ENCODE assay signal across 8 cellular contexts in genomic region chr22:24423519-24424000, GRCh38. TPM values are rescaled to one million over a fixed set of nuclear protein-coding genes. Genes with fewer than 3 reads are reported as not detected.
DNase-seq lines count a peak whose midpoint lies in the region; ATAC-seq and TF ChIP-seq lines count a peak whose summit lies in the region.

No MANE protein-coding gene starts in this region.

- intact Hi-C loops in left cardiac atrium (cut with DNase I) (loop anchor here (5.0 kb wide), 3 partner anchors 64 to 99 kb away; no protein-coding TSS in a partner anchor), gastrocnemius medialis (cut with DNase I; ENCODE audit: low total_unique reads) (loop anchor here (2.0 to 5.0 kb wide), 3 partner anchors 79 to 334 kb away; no protein-coding TSS in a partner anchor)

- H3K36me3 Mint-ChIP-seq in activated naive CD4-positive, alpha-beta T cell treated with anti-CD3 and anti-CD28 coated beads, Interleukin-2, amount 10 ng/mL, durations not matched to agents 7 days and 5 days: peaks cover 1% of the 10 kb centered on the region

- H3K4me1 ChIP-seq in RWPE2 (ENCODE audit: insufficient read depth, poor library complexity, severe bottlenecking): peaks cover 6% of the 10 kb centered on the region
- H3K4me1 ChIP-seq in gastrocnemius medialis: peaks cover 11 to 13% of the 10 kb centered on the region in 2 donors

- peak; percentile 92 for TF ChIP-seq CTCF in RWPE2 (IDR thresholded peaks at IDR 0.05; ENCODE audit: poor library complexity, severe bottlenecking)
- peak; percentile 69 to 98 (median 92) for TF ChIP-seq CTCF in gastrocnemius medialis (IDR thresholded peaks at IDR 0.05 in 4 of 5, conservative IDR thresholded peaks at IDR 0.05 in 1 of 5)

- H3K27ac ChIP-seq in RWPE2 (ENCODE audit: poor library complexity, severe bottlenecking) (no peak overlapping the region), gastrocnemius medialis (peak overlapping the region in 3 of 4 donors; percentile 40 to 50 (median 41))

- peak; percentile 9 for DNase-seq in NCI-H1436 (lab: John Stamatoyannopoulos, UW)
- DNase-seq in NCI-H1436 treated with DMSO at 0.1 percent for 48 hours (lab: John Stamatoyannopoulos, UW): no peak
- DNase-seq in RWPE2 (ENCODE audit: low spot score): no peak
- peak; percentile 70 for DNase-seq in activated naive CD4-positive, alpha-beta T cell treated with anti-CD3 and anti-CD28 coated beads, Interleukin-2, amount 10 ng/mL, durations not matched to agents 7 days and 5 days
- peak; percentile 73 for DNase-seq in left cardiac atrium
- no peak for DNase-seq in gastrocnemius medialis
- DNase-seq in NCI-H1694 treated with DMSO at 0.1 percent for 48 hours (lab: John Stamatoyannopoulos, UW): no peak
- no peak for DNase-seq in NCI-H524 treated with DMSO at 0.1 percent for 48 hours (lab: John Stamatoyannopoulos, UW)

- peaks cover 40% of the 10 kb centered on the region for H3K27me3 Mint-ChIP-seq in activated naive CD4-positive, alpha-beta T cell treated with anti-CD3 and anti-CD28 coated beads, Interleukin-2, amount 10 ng/mL, durations not matched to agents 7 days and 5 days

- ATAC-seq in RWPE2 (ENCODE audit: low read depth): peak; percentile 50
- ATAC-seq in left cardiac atrium: peak; percentile 78 to 81
- peak; percentile 60 to 68 for ATAC-seq in gastrocnemius medialis

- H3K4me3 Mint-ChIP-seq in activated naive CD4-positive, alpha-beta T cell treated with anti-CD3 and anti-CD28 coated beads, Interleukin-2, amount 10 ng/mL, durations not matched to agents 7 days and 5 days: peak overlapping the region; percentile 69

- H3K36me3 ChIP-seq in RWPE2 (ENCODE audit: low read depth) (no peaks in the 10 kb centered on the region), gastrocnemius medialis (no peaks in the 10 kb centered on the region)

- TF ChIP-seq POLR2A in gastrocnemius medialis (IDR thresholded peaks at IDR 0.05): no peak

- peaks cover 16% of the 10 kb centered on the region for H3K27me3 ChIP-seq in RWPE2 (ENCODE audit: insufficient read depth, poor library complexity, severe bottlenecking)
- peaks cover 4 to 10% (median 6%) of the 10 kb centered on the region in 3 donors for H3K27me3 ChIP-seq in gastrocnemius medialis

- peak overlapping the region; percentile 41 for H3K4me3 ChIP-seq in RWPE2 (ENCODE audit: severe bottlenecking)
- peak overlapping the region; percentile 52 to 71 (median 59) for H3K4me3 ChIP-seq in gastrocnemius medialis

- no peaks in the 10 kb centered on the region for H3K9me3 Mint-ChIP-seq in activated naive CD4-positive, alpha-beta T cell treated with anti-CD3 and anti-CD28 coated beads, Interleukin-2, amount 10 ng/mL, durations not matched to agents 7 days and 5 days

- no peaks in the 10 kb centered on the region for H3K9me3 ChIP-seq in RWPE2 (ENCODE audit: severe bottlenecking)
- H3K9me3 ChIP-seq in gastrocnemius medialis: no peaks in the 10 kb centered on the region

- CTCF ChIA-PET in activated naive CD4-positive, alpha-beta T cell treated with anti-CD3 and anti-CD28 coated beads, Interleukin-2, amount 10 ng/mL, durations not matched to agents 7 days and 5 days (lab: Charles Lee): interaction anchor here (0.8 to 7.4 kb wide), 9 partner anchors 13 to 101 kb away, joined by 3 to 79 read pairs (median 5); no protein-coding TSS in a partner anchor

- peaks cover 39% of the 10 kb centered on the region for H3K4me1 Mint-ChIP-seq in activated naive CD4-positive, alpha-beta T cell treated with anti-CD3 and anti-CD28 coated beads, Interleukin-2, amount 10 ng/mL, durations not matched to agents 7 days and 5 days

- in situ Hi-C loops in gastrocnemius medialis (cut with MboI; ENCODE audit: low sequenced_read_pairs in 4 of 4): loop anchor here in 1 of 4 donors (10.0 kb wide), 1 partner anchor 101 kb away; no protein-coding TSS in a partner anchor

- H3K27ac Mint-ChIP-seq in activated naive CD4-positive, alpha-beta T cell treated with anti-CD3 and anti-CD28 coated beads, Interleukin-2, amount 10 ng/mL, durations not matched to agents 7 days and 5 days: no peak overlapping the region

RNA-seq across cellular contexts. Expression of gene ADORA2A, which starts 3.8 kb away (rescaled TPM):
- total RNA-seq in left cardiac atrium (1 to 10 TPM; 4.6 to 6.0 TPM), gastrocnemius medialis (1 to 10 TPM in 3 of 4 donors, under 1 TPM in 1; 0.39 to 3.6 (median 1.2) TPM)

Comparison
In these comparisons a context has a peak if more than half of its experiments do, and no peak if none do; other contexts are left out.
1. DNase-seq: peak in NCI-H1436 (single experiment), activated naive CD4-positive, alpha-beta T cell treated with anti-CD3 and anti-CD28 coated beads, Interleukin-2, amount 10 ng/mL, durations not matched to agents 7 days and 5 days (single experiment) and left cardiac atrium (single experiment); none in NCI-H1436 treated with DMSO at 0.1 percent for 48 hours (single experiment), RWPE2 (single experiment), gastrocnemius medialis (0 of 2), NCI-H1694 treated with DMSO at 0.1 percent for 48 hours (single experiment) and NCI-H524 treated with DMSO at 0.1 percent for 48 hours (single experiment).
2. Peak in every context shown above with its lines, with median percentiles within 50 percentile points of each other: ATAC-seq.